ENCODE assay signal across 1 cellular context in genomic region chr9:100129772-100130171, GRCh38.
TF ChIP-seq lines count a peak whose summit lies in the region.

No MANE protein-coding gene starts in this region.

TF ChIP-seq in GM23338, 12 proteins besides CTCF, POLR2A, EP300 and RAD21 (continued from another document):
- TF ChIP-seq STAT1 (IDR thresholded peaks at IDR 0.05; ENCODE audit: unreplicated experiment), result no peak
- TF ChIP-seq NANOG (IDR thresholded peaks at IDR 0.05; ENCODE audit: borderline replicate concordance), result no peak
- TF ChIP-seq CREB1 (CRISPR knock-in tag; IDR thresholded peaks at IDR 0.05; ENCODE audit: low read depth), result no peak
- no peak for TF ChIP-seq POLR2AphosphoS5 (IDR thresholded peaks at IDR 0.05; ENCODE audit: low read depth)
- TF ChIP-seq REST (IDR thresholded peaks at IDR 0.05; ENCODE audit: unreplicated experiment), result no peak
- TF ChIP-seq EZH2phosphoT487 (IDR thresholded peaks at IDR 0.05; ENCODE audit: unreplicated experiment), result no peak
- TF ChIP-seq ZNF114 (CRISPR knock-in tag; IDR thresholded peaks at IDR 0.05), result no peak
- TF ChIP-seq EZH2 (IDR thresholded peaks at IDR 0.05; ENCODE audit: low read depth, unreplicated experiment), result no peak
- no peak for TF ChIP-seq ETS1 (IDR thresholded peaks at IDR 0.05)
- no peak for TF ChIP-seq ZNF331 (CRISPR knock-in tag; IDR thresholded peaks at IDR 0.05; ENCODE audit: low read depth)
